8 cellular contexts compared by ENCODE assay signal in the genomic region with DNA sequence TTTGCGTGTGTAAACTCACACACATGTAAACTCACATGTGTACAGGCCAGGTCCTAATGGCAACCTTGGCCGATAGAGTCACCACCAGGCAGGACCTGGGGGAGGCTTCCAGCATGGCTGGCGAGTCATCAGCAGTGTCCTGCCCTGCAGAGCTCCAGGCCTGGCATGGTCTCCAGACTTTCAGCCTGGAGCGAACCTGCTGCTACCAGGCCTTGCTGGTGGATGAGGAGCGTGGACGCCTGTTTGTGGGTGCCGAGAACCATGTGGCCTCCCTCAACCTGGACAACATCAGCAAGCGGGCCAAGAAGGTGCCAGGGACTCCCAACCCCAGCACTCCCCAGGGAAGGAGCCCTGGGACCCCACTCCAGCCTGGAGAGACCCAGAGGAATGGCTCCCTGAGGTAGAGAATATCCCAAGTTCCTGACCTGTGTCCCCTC. TPM values are rescaled to one million over a fixed set of nuclear protein-coding genes. Genes with fewer than 3 reads are reported as not detected.
DNase-seq lines count a peak whose midpoint lies in the region; ATAC-seq and TF ChIP-seq lines count a peak whose summit lies in the region.
"Had no signal": no experiment of that assay in that cellular context is flagged by ENCODE, and none has a peak within 500 bp of the region (broad histone marks: within the 10 kb centered on the region; RNA-seq: fewer than 3 reads in every experiment).

No MANE protein-coding gene starts in this region.

- H3K36me3 ChIP-seq in upper lobe of right lung, result no peaks in the 10 kb centered on the region

- peak overlapping the region; percentile 55 for H3K4me3 ChIP-seq in upper lobe of right lung

- peak overlapping the region; percentile 90 for H3K27ac ChIP-seq in upper lobe of right lung

- H3K27me3 ChIP-seq in upper lobe of right lung, result peaks cover 6% of the 10 kb centered on the region

- no peak for TF ChIP-seq CTCF in upper lobe of right lung (IDR thresholded peaks at IDR 0.05)

- DNase-seq in RPMI7951 (ENCODE audit: low read depth) (peak; percentile 68), glomerular visceral epithelial cell (ENCODE audit: extremely low spot score) (peak; percentile 62), upper lobe of right lung (no peak), DMS 273 treated with DMSO at 0.1 percent for 48 hours (lab: John Stamatoyannopoulos, UW) (no peak)
- DNase-seq: activated CD4-positive, alpha-beta T cell treated with anti-CD3 and anti-CD28 coated beads for 48 hours; NCI-H748 treated with DMSO at 0.1 percent for 48 hours had no signal

- no peak for ATAC-seq in upper lobe of right lung
- no peak for ATAC-seq in GM18909 (IDR thresholded peaks at IDR 0.05; ENCODE audit: poor library complexity, unreplicated experiment)

- H3K4me1 ChIP-seq in upper lobe of right lung, result peaks cover 51% of the 10 kb centered on the region

- intact Hi-C loops in upper lobe of right lung (cut with DNase I), result loop anchor here (5.0 kb wide), 2 partner anchors 43 to 78 kb away; a partner anchor contains a TSS

- H3K9me3 ChIP-seq in upper lobe of right lung, result no peaks in the 10 kb centered on the region

RNA-seq across cellular contexts. Expression of a gene that starts 1.0 kb away (rescaled TPM):
- total RNA-seq in RPMI7951 (2014; rRNA removed; shearing (Covaris generic)), result 3.1 and 5.6 TPM in 2 replicates
- total RNA-seq in upper lobe of right lung, result 120 TPM

RNA-seq across cellular contexts. Expression of a gene that starts 8.9 kb away (rescaled TPM):
- total RNA-seq in RPMI7951 (2014; rRNA removed; shearing (Covaris generic)), result not detected in 2 replicates
- not detected for total RNA-seq in upper lobe of right lung
- total RNA-seq: dermis microvascular lymphatic vessel endothelial cell had no signal

RNA-seq across cellular contexts. Expression of a gene that starts 22.2 kb away (rescaled TPM):
- total RNA-seq in RPMI7951 (2014; rRNA removed; shearing (Covaris generic)), result 97.9 and 116 TPM in 2 replicates
- total RNA-seq in upper lobe of right lung, result 77.0 TPM

RNA-seq across cellular contexts. Expression of a gene that starts 29.2 kb away (rescaled TPM):
- total RNA-seq in RPMI7951 (2014; rRNA removed; shearing (Covaris generic)), result 11.5 and 12.0 TPM in 2 replicates
- 2.8 TPM for total RNA-seq in upper lobe of right lung

RNA-seq across cellular contexts. Expression of a gene that starts 29.2 kb away (rescaled TPM):
- total RNA-seq in RPMI7951 (2014; rRNA removed; shearing (Covaris generic)), result 14.6 and 16.1 TPM in 2 replicates
- 12.5 TPM for total RNA-seq in upper lobe of right lung

Comparison
In these comparisons a context has a peak if more than half of its experiments do, and no peak if none do; other contexts are left out.
1. DNase-seq: peak in RPMI7951 (single experiment) and glomerular visceral epithelial cell (single experiment); none in upper lobe of right lung (single experiment) and DMS 273 treated with DMSO at 0.1 percent for 48 hours (single experiment).
2. RNA of a gene that starts 1.0 kb away (total RNA-seq): 120 TPM in upper lobe of right lung (single experiment); 3.1 to 5.6 TPM in RPMI7951; every median in the first group is over 10 times any median in the second.